ENCODE assay signal across 1 cellular context in the genomic region with DNA sequence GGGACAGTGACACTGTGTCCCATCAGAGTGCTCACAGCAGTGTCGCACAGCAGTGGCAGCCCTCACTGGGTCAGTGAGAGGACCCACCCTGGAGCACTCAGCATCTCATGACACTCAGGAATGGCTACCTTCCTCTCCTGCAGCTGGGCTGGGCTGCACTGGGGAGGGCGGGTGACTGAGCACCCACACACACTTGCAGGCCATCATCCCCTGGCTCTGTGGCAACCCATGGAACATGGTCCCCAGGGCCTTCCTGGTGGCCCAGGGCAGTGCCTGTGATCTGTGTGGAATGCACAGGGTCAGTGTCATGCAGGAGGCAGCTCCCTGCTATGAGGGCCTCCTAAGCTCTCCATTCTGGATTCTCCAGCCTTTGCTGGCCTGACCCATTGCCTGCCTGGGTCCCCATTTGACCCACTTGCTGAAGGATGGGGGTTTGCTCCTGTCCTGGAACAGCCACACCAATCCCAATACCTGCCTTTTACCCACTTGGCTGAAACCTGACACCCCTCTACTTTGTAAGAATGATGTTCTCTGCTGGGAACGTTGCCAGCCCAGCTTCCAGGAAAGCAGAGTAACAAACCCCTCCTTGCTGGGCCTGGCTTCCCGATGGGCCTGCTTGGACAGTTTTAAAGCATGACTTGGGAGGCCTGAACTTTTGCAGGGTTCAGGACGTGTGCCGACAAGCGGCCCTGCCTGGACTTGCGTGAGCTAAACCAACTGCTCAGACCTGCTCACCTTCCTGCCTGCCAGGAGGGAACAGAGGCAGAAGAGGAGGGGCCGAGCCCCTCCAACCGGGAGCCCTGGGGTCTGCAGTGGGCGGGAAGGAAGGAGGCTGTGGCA.
TF ChIP-seq lines count a peak whose summit lies in the region.

No MANE protein-coding gene starts in this region.

TF ChIP-seq in IMR-90, 13 proteins besides CTCF, POLR2A, EP300 and RAD21:
- TF ChIP-seq CEBPB (IDR thresholded peaks at IDR 0.05; ENCODE audit: low read depth, low read length) (no peak), FOS (IDR thresholded peaks at IDR 0.05; ENCODE audit: low read depth, low read length) (no peak), CHD1 (IDR thresholded peaks at IDR 0.05; ENCODE audit: low read depth, low read length) (no peak), MXI1 (IDR thresholded peaks at IDR 0.05; ENCODE audit: borderline replicate concordance, low read depth, low read length) (peak; percentile 67; the same call in 1 of the 2 replicates)
- TF ChIP-seq, protein P1, sequence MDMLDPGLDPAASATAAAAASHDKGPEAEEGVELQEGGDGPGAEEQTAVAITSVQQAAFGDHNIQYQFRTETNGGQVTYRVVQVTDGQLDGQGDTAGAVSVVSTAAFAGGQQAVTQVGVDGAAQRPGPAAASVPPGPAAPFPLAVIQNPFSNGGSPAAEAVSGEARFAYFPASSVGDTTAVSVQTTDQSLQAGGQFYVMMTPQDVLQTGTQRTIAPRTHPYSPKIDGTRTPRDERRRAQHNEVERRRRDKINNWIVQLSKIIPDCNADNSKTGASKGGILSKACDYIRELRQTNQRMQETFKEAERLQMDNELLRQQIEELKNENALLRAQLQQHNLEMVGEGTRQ (IDR thresholded peaks at IDR 0.05; ENCODE audit: low read depth, low read length) = no peak
